1 cellular context compared by ENCODE assay signal in genomic region chr11:898540-899190, GRCh38.
TF ChIP-seq lines count a peak whose summit lies in the region.

No MANE protein-coding gene starts in this region.

TF ChIP-seq in GM23338, 12 proteins besides CTCF, POLR2A, EP300 and RAD21 (continued from another document):
- TF ChIP-seq ZNF462 (CRISPR knock-in tag; IDR thresholded peaks at IDR 0.05): no peak
